Comparison of ENCODE assay signal across 1 cellular context in genomic region chr1:223877804-223878203, GRCh38.
TF ChIP-seq lines count a peak whose summit lies in the region.

No MANE protein-coding gene starts in this region.

TF ChIP-seq in H1, 55 proteins besides CTCF, POLR2A, EP300 and RAD21 (continued from another document):
- TF ChIP-seq, protein P1, sequence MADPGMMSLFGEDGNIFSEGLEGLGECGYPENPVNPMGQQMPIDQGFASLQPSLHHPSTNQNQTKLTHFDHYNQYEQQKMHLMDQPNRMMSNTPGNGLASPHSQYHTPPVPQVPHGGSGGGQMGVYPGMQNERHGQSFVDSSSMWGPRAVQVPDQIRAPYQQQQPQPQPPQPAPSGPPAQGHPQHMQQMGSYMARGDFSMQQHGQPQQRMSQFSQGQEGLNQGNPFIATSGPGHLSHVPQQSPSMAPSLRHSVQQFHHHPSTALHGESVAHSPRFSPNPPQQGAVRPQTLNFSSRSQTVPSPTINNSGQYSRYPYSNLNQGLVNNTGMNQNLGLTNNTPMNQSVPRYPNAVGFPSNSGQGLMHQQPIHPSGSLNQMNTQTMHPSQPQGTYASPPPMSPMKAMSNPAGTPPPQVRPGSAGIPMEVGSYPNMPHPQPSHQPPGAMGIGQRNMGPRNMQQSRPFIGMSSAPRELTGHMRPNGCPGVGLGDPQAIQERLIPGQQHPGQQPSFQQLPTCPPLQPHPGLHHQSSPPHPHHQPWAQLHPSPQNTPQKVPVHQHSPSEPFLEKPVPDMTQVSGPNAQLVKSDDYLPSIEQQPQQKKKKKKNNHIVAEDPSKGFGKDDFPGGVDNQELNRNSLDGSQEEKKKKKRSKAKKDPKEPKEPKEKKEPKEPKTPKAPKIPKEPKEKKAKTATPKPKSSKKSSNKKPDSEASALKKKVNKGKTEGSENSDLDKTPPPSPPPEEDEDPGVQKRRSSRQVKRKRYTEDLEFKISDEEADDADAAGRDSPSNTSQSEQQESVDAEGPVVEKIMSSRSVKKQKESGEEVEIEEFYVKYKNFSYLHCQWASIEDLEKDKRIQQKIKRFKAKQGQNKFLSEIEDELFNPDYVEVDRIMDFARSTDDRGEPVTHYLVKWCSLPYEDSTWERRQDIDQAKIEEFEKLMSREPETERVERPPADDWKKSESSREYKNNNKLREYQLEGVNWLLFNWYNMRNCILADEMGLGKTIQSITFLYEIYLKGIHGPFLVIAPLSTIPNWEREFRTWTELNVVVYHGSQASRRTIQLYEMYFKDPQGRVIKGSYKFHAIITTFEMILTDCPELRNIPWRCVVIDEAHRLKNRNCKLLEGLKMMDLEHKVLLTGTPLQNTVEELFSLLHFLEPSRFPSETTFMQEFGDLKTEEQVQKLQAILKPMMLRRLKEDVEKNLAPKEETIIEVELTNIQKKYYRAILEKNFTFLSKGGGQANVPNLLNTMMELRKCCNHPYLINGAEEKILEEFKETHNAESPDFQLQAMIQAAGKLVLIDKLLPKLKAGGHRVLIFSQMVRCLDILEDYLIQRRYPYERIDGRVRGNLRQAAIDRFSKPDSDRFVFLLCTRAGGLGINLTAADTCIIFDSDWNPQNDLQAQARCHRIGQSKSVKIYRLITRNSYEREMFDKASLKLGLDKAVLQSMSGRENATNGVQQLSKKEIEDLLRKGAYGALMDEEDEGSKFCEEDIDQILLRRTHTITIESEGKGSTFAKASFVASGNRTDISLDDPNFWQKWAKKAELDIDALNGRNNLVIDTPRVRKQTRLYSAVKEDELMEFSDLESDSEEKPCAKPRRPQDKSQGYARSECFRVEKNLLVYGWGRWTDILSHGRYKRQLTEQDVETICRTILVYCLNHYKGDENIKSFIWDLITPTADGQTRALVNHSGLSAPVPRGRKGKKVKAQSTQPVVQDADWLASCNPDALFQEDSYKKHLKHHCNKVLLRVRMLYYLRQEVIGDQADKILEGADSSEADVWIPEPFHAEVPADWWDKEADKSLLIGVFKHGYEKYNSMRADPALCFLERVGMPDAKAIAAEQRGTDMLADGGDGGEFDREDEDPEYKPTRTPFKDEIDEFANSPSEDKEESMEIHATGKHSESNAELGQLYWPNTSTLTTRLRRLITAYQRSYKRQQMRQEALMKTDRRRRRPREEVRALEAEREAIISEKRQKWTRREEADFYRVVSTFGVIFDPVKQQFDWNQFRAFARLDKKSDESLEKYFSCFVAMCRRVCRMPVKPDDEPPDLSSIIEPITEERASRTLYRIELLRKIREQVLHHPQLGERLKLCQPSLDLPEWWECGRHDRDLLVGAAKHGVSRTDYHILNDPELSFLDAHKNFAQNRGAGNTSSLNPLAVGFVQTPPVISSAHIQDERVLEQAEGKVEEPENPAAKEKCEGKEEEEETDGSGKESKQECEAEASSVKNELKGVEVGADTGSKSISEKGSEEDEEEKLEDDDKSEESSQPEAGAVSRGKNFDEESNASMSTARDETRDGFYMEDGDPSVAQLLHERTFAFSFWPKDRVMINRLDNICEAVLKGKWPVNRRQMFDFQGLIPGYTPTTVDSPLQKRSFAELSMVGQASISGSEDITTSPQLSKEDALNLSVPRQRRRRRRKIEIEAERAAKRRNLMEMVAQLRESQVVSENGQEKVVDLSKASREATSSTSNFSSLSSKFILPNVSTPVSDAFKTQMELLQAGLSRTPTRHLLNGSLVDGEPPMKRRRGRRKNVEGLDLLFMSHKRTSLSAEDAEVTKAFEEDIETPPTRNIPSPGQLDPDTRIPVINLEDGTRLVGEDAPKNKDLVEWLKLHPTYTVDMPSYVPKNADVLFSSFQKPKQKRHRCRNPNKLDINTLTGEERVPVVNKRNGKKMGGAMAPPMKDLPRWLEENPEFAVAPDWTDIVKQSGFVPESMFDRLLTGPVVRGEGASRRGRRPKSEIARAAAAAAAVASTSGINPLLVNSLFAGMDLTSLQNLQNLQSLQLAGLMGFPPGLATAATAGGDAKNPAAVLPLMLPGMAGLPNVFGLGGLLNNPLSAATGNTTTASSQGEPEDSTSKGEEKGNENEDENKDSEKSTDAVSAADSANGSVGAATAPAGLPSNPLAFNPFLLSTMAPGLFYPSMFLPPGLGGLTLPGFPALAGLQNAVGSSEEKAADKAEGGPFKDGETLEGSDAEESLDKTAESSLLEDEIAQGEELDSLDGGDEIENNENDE (IDR thresholded peaks at IDR 0.05; ENCODE audit: insufficient replicate concordance, low read length), result no peak
- no peak for TF ChIP-seq BACH1 (IDR thresholded peaks at IDR 0.05; ENCODE audit: low read length)
